In the genomic region with DNA sequence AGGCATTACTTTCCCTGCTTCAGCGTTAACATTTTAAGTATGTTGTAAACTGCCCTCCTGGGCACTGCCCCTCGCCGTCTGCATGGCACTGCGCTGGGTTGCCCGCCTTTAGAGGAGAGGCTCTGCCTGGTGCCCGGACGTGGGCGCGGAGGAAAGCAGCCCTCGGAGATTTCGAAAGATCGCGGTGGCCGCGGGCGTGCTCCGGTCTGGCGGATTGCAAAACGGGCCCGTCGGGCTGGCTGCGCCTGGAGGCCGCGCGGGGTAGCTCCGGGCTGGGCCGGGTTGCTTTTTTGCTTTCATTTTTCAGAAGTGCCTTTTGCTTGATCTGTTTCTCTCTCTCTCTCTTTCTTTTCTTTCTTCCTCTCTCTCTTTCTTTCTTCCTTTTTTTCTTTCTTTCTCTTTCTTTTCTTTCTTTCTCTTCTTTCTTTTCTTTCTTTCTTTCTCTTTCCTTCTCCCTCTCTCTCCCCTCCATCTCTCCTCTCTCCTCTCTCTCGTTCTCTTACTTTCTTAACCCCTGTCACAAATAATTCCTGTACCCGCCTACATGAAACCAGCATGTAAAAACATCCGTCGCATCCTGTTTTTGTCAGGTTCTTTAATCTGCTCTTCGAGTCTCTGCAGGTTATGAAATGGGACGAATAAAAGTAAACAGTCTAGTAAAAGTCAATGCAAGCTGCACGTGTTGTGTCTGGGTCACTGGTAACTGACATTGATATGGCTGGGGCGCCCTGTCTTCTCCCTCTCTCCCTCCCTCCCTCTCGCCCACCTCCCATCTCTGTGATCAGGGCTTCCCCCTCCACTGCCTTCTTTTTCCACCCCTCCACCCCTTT, we compare ENCODE assay signal across 8 cellular contexts. TPM values are rescaled to one million over a fixed set of nuclear protein-coding genes. Genes with fewer than 3 reads are reported as not detected.
A peak's percentile ranks its signal among the peaks of the same experiment; 100 is the strongest.
DNase-seq lines count a peak whose midpoint lies in the region; ATAC-seq and TF ChIP-seq lines count a peak whose summit lies in the region.

No MANE protein-coding gene starts in this region.

- POLR2A ChIA-PET in OCI-LY7 (lab: Charles Lee): interaction anchor here (0.6 to 1.2 kb wide), 4 partner anchors 11 to 1850 kb away, joined by 3 to 5 read pairs (median 4); no protein-coding TSS in a partner anchor

- no TSS peak for BruUV-seq in OCI-LY7 (replicated peaks; lab: Mats Ljungman, UMichigan)

- H4K20me1 ChIP-seq in OCI-LY7 (ENCODE audit: insufficient read depth, low read length): no peaks in the 10 kb centered on the region
- H4K20me1 ChIP-seq in osteoblast (ENCODE audit: insufficient read depth, low read length): no peaks in the 10 kb centered on the region

- intact Hi-C loops in OCI-LY7 (cut with micrococcal nuclease; ENCODE audit: unreplicated experiment): loop anchor here (10.0 kb wide), 1 partner anchor 173 kb away; no protein-coding TSS in a partner anchor

- H3K79me2 ChIP-seq in OCI-LY7 (ENCODE audit: insufficient read depth, low read depth, low read length) (no peaks in the 10 kb centered on the region), osteoblast (ENCODE audit: insufficient read depth, low read length) (peaks cover 43% of the 10 kb centered on the region)

- H3K27ac ChIP-seq in OCI-LY7 (ENCODE audit: low read depth, low read length, poor library complexity, severe bottlenecking) (no peak overlapping the region), osteoblast (ENCODE audit: low read depth, low read length) (peak overlapping the region; percentile 85)

- no peaks in the 10 kb centered on the region for H3K9me2 ChIP-seq in OCI-LY7 (ENCODE audit: insufficient read depth, low read length)

- H3K4me3 ChIP-seq in OCI-LY7 (ENCODE audit: low read depth, low read length, poor library complexity, severe bottlenecking) (peak overlapping the region; percentile 56), osteoblast (ENCODE audit: insufficient read depth, low read length) (peak overlapping the region; percentile 82)

- peak; percentile 63 for ATAC-seq in GM18873 (IDR thresholded peaks at IDR 0.05; ENCODE audit: low FRiP score, unreplicated experiment)
- ATAC-seq in HG03095 (IDR thresholded peaks at IDR 0.05; ENCODE audit: unreplicated experiment): peak; percentile 64

- H3K4me2 ChIP-seq in OCI-LY7 (ENCODE audit: low read length) (peak overlapping the region; percentile 77), osteoblast (ENCODE audit: insufficient read depth, low read length) (peak overlapping the region; percentile 93)

- TF ChIP-seq CTCF in OCI-LY7 (conservative IDR thresholded peaks at IDR 0.05; ENCODE audit: low read length): no peak
- no peak for TF ChIP-seq CTCF in osteoblast (IDR thresholded peaks at IDR 0.05; ENCODE audit: extremely low read depth, low read depth, low read length)

- H3K9me3 ChIP-seq in OCI-LY7 (ENCODE audit: low read length): no peaks in the 10 kb centered on the region
- H3K9me3 ChIP-seq in osteoblast (ENCODE audit: low read depth, low read length): no peaks in the 10 kb centered on the region

- CTCF ChIA-PET in OCI-LY7 (lab: Charles Lee; ENCODE audit: unreplicated experiment): no interaction called here

- peak; percentile 90 to 91 for DNase-seq in AML-193 (lab: John Stamatoyannopoulos, UW)
- DNase-seq in OCI-LY7 (ENCODE audit: low spot score): peak; percentile 23
- peak; percentile 24 for DNase-seq in activated gamma-delta T cell (lab: John Stamatoyannopoulos, UW)
- peak; percentile 71 for DNase-seq in glomerular visceral epithelial cell (ENCODE audit: extremely low spot score)
- peak; percentile 98 for DNase-seq in osteoblast (ENCODE audit: insufficient read length, low spot score, missing footprints)
- peak; percentile 79 for DNase-seq in ureter (ENCODE audit: low spot score)

- H3K36me3 ChIP-seq in OCI-LY7 (ENCODE audit: insufficient read depth, low read length) (no peaks in the 10 kb centered on the region), osteoblast (ENCODE audit: insufficient read depth, low read length) (peaks cover 35% of the 10 kb centered on the region)

- H3K4me1 ChIP-seq in OCI-LY7 (ENCODE audit: insufficient read depth, low read length, poor library complexity, severe bottlenecking) (peaks cover 6% of the 10 kb centered on the region), osteoblast (ENCODE audit: insufficient read depth, low read length) (peaks cover 20% of the 10 kb centered on the region)

- no peaks in the 10 kb centered on the region for H3K27me3 ChIP-seq in osteoblast (ENCODE audit: insufficient read depth, low read length)

- H2AFZ ChIP-seq in OCI-LY7 (ENCODE audit: low read length) (peak overlapping the region; percentile 72), osteoblast (ENCODE audit: low read length) (peak overlapping the region; percentile 65)

RNA-seq across cellular contexts. Expression of a gene that starts 1.7 kb away (rescaled TPM):
- total RNA-seq in OCI-LY7 (2014; rRNA removed; shearing (Covaris generic)): not detected in 2 replicates
- total RNA-seq in OCI-LY7 (2022) (0.57 TPM in 1 of 2 replicates, not detected in the other), osteoblast (176 and 215 TPM in 2 replicates), ureter (6.6 TPM)

Comparison
In these comparisons a context has a peak if more than half of its experiments do, and no peak if none do; other contexts are left out.
1. DNase-seq: peak in every context shown above with its lines; median percentile 98 in osteoblast; 90 in AML-193; 79 in ureter; 71 in glomerular visceral epithelial cell; 24 in activated gamma-delta T cell; 23 in OCI-LY7.
2. RNA of a gene that starts 1.7 kb away (total RNA-seq): 176 to 215 TPM in osteoblast; 6.6 TPM in ureter (single experiment) and 0.57 TPM in OCI-LY7; every median in the first group is over 10 times any median in the second.